Comparison of ENCODE assay signal across 1 cellular context in the genomic region with DNA sequence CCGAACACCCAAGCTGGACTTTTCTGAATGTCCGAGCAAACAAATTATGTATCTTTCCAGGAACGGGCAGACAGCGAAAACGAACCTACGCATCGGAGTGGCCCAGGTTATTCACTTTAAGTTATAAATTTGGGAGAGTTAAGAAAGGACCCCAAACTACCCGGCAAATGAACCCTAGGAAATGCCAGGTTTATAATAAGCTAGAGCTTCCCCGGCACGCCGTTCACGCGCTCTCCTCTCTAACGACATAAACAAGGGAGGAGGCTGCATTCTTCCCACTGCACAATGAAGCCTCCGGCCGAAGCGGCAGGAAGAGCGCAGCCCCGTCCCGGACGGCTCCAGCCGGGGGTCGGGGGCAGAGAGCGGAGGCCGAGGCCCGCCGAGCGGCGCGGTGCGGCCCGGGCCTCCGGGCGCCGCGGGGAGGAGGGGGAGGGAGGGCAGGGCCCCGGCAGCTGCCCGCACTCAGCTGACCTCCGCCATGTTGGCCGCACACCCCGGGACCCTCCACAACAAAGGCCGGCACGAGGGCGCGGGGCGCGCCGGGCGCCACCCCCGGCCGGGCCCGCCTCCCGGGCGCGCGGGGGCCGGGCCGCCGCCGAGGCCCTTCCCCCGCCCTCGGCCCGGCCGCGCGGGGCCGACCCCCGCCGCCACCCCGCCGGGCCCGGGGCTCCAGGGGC.
TF ChIP-seq lines count a peak whose summit lies in the region.

No MANE protein-coding gene starts in this region.

TF ChIP-seq in GM23338, 12 proteins besides CTCF, POLR2A, EP300 and RAD21 (continued from another document):
- TF ChIP-seq, protein P1, sequence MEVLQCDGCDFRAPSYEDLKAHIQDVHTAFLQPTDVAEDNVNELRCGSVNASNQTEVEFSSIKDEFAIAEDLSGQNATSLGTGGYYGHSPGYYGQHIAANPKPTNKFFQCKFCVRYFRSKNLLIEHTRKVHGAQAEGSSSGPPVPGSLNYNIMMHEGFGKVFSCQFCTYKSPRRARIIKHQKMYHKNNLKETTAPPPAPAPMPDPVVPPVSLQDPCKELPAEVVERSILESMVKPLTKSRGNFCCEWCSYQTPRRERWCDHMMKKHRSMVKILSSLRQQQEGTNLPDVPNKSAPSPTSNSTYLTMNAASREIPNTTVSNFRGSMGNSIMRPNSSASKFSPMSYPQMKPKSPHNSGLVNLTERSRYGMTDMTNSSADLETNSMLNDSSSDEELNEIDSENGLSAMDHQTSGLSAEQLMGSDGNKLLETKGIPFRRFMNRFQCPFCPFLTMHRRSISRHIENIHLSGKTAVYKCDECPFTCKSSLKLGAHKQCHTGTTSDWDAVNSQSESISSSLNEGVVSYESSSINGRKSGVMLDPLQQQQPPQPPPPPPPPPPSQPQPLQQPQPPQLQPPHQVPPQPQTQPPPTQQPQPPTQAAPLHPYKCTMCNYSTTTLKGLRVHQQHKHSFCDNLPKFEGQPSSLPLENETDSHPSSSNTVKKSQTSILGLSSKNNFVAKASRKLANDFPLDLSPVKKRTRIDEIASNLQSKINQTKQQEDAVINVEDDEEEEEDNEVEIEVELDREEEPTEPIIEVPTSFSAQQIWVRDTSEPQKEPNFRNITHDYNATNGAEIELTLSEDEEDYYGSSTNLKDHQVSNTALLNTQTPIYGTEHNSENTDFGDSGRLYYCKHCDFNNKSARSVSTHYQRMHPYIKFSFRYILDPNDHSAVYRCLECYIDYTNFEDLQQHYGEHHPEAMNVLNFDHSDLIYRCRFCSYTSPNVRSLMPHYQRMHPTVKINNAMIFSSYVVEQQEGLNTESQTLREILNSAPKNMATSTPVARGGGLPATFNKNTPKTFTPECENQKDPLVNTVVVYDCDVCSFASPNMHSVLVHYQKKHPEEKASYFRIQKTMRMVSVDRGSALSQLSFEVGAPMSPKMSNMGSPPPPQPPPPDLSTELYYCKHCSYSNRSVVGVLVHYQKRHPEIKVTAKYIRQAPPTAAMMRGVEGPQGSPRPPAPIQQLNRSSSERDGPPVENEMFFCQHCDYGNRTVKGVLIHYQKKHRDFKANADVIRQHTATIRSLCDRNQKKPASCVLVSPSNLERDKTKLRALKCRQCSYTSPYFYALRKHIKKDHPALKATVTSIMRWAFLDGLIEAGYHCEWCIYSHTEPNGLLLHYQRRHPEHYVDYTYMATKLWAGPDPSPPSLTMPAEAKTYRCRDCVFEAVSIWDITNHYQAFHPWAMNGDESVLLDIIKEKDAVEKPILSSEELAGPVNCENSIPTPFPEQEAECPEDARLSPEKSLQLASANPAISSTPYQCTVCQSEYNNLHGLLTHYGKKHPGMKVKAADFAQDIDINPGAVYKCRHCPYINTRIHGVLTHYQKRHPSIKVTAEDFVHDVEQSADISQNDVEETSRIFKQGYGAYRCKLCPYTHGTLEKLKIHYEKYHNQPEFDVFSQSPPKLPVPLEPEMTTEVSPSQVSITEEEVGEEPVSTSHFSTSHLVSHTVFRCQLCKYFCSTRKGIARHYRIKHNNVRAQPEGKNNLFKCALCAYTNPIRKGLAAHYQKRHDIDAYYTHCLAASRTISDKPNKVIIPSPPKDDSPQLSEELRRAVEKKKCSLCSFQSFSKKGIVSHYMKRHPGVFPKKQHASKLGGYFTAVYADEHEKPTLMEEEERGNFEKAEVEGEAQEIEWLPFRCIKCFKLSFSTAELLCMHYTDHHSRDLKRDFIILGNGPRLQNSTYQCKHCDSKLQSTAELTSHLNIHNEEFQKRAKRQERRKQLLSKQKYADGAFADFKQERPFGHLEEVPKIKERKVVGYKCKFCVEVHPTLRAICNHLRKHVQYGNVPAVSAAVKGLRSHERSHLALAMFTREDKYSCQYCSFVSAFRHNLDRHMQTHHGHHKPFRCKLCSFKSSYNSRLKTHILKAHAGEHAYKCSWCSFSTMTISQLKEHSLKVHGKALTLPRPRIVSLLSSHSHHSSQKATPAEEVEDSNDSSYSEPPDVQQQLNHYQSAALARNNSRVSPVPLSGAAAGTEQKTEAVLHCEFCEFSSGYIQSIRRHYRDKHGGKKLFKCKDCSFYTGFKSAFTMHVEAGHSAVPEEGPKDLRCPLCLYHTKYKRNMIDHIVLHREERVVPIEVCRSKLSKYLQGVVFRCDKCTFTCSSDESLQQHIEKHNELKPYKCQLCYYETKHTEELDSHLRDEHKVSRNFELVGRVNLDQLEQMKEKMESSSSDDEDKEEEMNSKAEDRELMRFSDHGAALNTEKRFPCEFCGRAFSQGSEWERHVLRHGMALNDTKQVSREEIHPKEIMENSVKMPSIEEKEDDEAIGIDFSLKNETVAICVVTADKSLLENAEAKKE (CRISPR knock-in tag; IDR thresholded peaks at IDR 0.05): no peak
- TF ChIP-seq JUNB (IDR thresholded peaks at IDR 0.05; ENCODE audit: unreplicated experiment) (no peak), ZNF114 (CRISPR knock-in tag; IDR thresholded peaks at IDR 0.05) (no peak), NANOG (IDR thresholded peaks at IDR 0.05; ENCODE audit: borderline replicate concordance) (no peak), EZH2 (IDR thresholded peaks at IDR 0.05; ENCODE audit: low read depth, unreplicated experiment) (no peak), POLR2AphosphoS5 (IDR thresholded peaks at IDR 0.05; ENCODE audit: low read depth) (no peak), REST (IDR thresholded peaks at IDR 0.05; ENCODE audit: unreplicated experiment) (no peak)
